Comparison of ENCODE assay signal across 18 cellular contexts in the genomic region with DNA sequence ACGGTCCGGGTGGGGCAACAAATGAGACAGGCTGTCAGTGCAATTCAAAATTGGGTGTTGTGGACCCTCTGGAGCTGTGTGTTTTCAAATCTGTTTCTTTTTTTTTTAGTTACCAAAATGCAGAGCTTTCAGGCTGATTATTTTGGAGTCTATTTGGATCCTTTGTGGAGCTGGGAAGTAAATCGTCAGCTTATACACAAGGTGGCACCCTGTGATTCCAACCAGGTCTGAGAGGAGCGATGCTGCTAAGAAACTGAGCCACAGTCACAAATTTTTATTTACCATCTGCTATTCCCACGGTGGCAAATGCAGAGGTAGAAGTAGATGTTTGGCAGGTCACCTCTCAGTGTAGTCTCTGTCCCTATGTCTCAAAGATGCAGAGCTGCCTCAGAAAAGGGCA. TPM values are rescaled to one million over a fixed set of nuclear protein-coding genes. Genes with fewer than 3 reads are reported as not detected.
DNase-seq lines count a peak whose midpoint lies in the region; TF ChIP-seq lines count a peak whose summit lies in the region.
"Had no signal": no experiment of that assay in that cellular context is flagged by ENCODE, and none has a peak within 500 bp of the region (broad histone marks: within the 10 kb centered on the region; RNA-seq: fewer than 3 reads in every experiment).

No MANE protein-coding gene starts in this region.

- DNase-seq in DMS 273 (lab: John Stamatoyannopoulos, UW; ENCODE audit: unreplicated experiment): peak; percentile 14
- DNase-seq in DMS 273 treated with DMSO at 0.1 percent for 48 hours (lab: John Stamatoyannopoulos, UW): no peak
- DNase-seq in NCI-H1694 (lab: John Stamatoyannopoulos, UW): peak; percentile 40
- peak; percentile 15 for DNase-seq in dermis blood vessel endothelial cell
- DNase-seq in myocyte (ENCODE audit: low read depth): peak; percentile 27
- no peak for DNase-seq in RWPE1 (ENCODE audit: low spot score)
- no peak for DNase-seq in stimulated activated CD4-positive, alpha-beta T cell treated with anti-CD3 and anti-CD28 coated beads, Interleukin-2, amount 100 ng/mL, for 24 hours
- no peak for DNase-seq in ovary
- DNase-seq: activated CD8-positive, alpha-beta T cell treated with anti-CD3 and anti-CD28 coated beads, Interleukin-2, amount 10 ng/mL, durations not matched to agents 7 days and 5 days; activated naive CD4-positive, alpha-beta T cell treated with anti-CD3 and anti-CD28 coated beads for 36 hours; colonic mucosa; DMS153; left ventricle myocardium superior; NCI-H187; upper lobe of right lung had no signal

- no peaks in the 10 kb centered on the region for H3K36me3 ChIP-seq in ovary
- H3K36me3 ChIP-seq: colonic mucosa, gastroesophageal sphincter, upper lobe of right lung had no signal

- H3K4me1 ChIP-seq in ovary (ENCODE audit: insufficient read depth): no peaks in the 10 kb centered on the region
- H3K4me1 ChIP-seq: colonic mucosa had no signal

- CTCF ChIA-PET in RWPE1 (lab: Yijun Ruan, JAX): interaction anchor here (0.6 to 1.3 kb wide), 4 partner anchors 233 to 507 kb away, joined by 3 to 4 read pairs (median 4); no protein-coding TSS in a partner anchor

- no peak for TF ChIP-seq POLR2A in ovary (IDR thresholded peaks at IDR 0.05)

- intact Hi-C loops in ovary (cut with DNase I): loop anchor here in 1 of 4 donors (10.0 kb wide), 1 partner anchor 174 kb away; no protein-coding TSS in a partner anchor

- H3K9me3 ChIP-seq in ovary: no peaks in the 10 kb centered on the region
- H3K9me3 ChIP-seq: colonic mucosa, gastroesophageal sphincter, upper lobe of right lung had no signal

- no peak for TF ChIP-seq EP300 in ovary (IDR thresholded peaks at IDR 0.05)

- H3K27ac ChIP-seq in RWPE1: no peak overlapping the region
- H3K27ac ChIP-seq in ovary: no peak overlapping the region
- H3K27ac ChIP-seq: 22Rv1, colonic mucosa, gastroesophageal sphincter, parathyroid adenoma, upper lobe of right lung had no signal

- TF ChIP-seq CTCF in RWPE1 (conservative IDR thresholded peaks at IDR 0.05; ENCODE audit: low read depth) (no peak), ovary (IDR thresholded peaks at IDR 0.05) (no peak)

- H3K27me3 ChIP-seq in ovary: no peaks in the 10 kb centered on the region
- H3K27me3 ChIP-seq: colonic mucosa had no signal

- H3K4me3 ChIP-seq in ovary: no peak overlapping the region
- H3K4me3 ChIP-seq: colonic mucosa, gastroesophageal sphincter, upper lobe of right lung had no signal

- WGBS in ovary, 3 donors: 41 to 52% (median 48%) methylated on average over 5 of the region's 5 CpGs

- POLR2A ChIA-PET in RWPE1 (lab: Yijun Ruan, JAX; ENCODE audit: low non-redundant PET): interaction anchor here (0.6 kb wide), 1 partner anchor 174 kb away, joined by 8 read pairs; no protein-coding TSS in a partner anchor

RNA-seq across cellular contexts. Expression of a gene that starts 3.8 kb away (rescaled TPM):
- total RNA-seq in dermis blood vessel endothelial cell: 20.9 and 26.6 TPM in 2 replicates
- total RNA-seq in myocyte: 16.0 and 20.6 TPM in 2 replicates
- polyA plus RNA-seq in myocyte (2012): 7.7 TPM
- 10 to 100 TPM; 25.7 to 53.4 (median 44.5) TPM for total RNA-seq in ovary
- 10 to 100 TPM; 27.5 to 35.2 TPM for polyA plus RNA-seq in ovary

Comparison
In these comparisons a context has a peak if more than half of its experiments do, and no peak if none do; other contexts are left out.
1. DNase-seq: peak in DMS 273 (single experiment), NCI-H1694 (single experiment), dermis blood vessel endothelial cell (single experiment) and myocyte (single experiment); none in DMS 273 treated with DMSO at 0.1 percent for 48 hours (single experiment), RWPE1 (single experiment), stimulated activated CD4-positive, alpha-beta T cell treated with anti-CD3 and anti-CD28 coated beads, Interleukin-2, amount 100 ng/mL, for 24 hours (0 of 2) and ovary (0 of 5).